In the genomic region with DNA sequence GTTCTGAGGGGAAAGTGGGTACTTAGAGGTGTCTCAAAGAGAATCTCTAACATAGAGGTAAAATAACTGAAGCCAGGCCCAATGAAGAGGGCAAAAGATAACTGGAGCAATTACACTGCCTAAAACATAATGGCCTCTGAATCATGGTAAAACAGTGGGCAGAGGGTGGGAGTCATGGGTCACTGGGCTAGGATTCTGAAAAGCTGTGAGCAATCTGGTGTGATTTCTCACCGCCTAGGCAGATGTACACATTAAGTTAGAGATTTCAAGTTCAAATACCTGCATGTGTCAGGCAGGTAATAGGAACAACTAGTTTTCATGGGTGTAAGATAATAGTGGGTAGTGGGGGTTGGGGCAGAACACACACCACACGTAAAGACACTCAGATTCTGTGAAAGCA, we compare ENCODE assay signal across 33 cellular contexts.
"Had no signal": no experiment of that assay in that cellular context is flagged by ENCODE, and none has a peak within 500 bp of the region (broad histone marks: within the 10 kb centered on the region; RNA-seq: fewer than 3 reads in every experiment).

No MANE protein-coding gene starts in this region.

- H3K4me3 ChIP-seq: adrenal gland, body of pancreas, breast epithelium, cardiac muscle cell, colonic mucosa had no signal

- H3K27ac Mint-ChIP-seq: activated CD4-positive, alpha-beta memory T cell treated with anti-CD3 and anti-CD28 coated beads for 36 hours; activated CD4-positive, alpha-beta T cell treated with anti-CD3 and anti-CD28 coated beads for 36 hours; activated CD4-positive, alpha-beta T cell treated with anti-CD3 and anti-CD28 coated beads, Interleukin-2, amount 10 ng/mL, durations not matched to agents 24 days and 14 days; activated CD8-positive, alpha-beta memory T cell treated with anti-CD3 and anti-CD28 coated beads, Interleukin-2, amount 10 ng/mL, durations not matched to agents 7 days and 5 days; activated CD8-positive, alpha-beta T cell treated with anti-CD3 and anti-CD28 coated beads, Interleukin-2, amount 10 ng/mL, durations not matched to agents 7 days and 5 days; activated naive CD4-positive, alpha-beta T cell treated with anti-CD3 and anti-CD28 coated beads for 36 hours; activated naive CD4-positive, alpha-beta T cell treated with anti-CD3 and anti-CD28 coated beads, Interleukin-2, amount 50 U/mL, for 24 hours; activated naive CD8-positive, alpha-beta T cell treated with anti-CD3 and anti-CD28 coated beads for 36 hours; activated naive CD8-positive, alpha-beta T cell treated with anti-CD3 and anti-CD28 coated beads, Interleukin-2, amount 50 U/mL, for 24 hours; activated T-cell treated with anti-CD3 and anti-CD28 coated beads, Interleukin-2, amount 50 U/mL, for 24 hours; activated T-helper 2 cell treated with anti-CD3 and anti-CD28 coated beads, Interferon-gamma antibody, Interleukin-2, Interleukin-4, amounts not matched to agents 10 μg/mL and 5 μg/mL and 100 μg/mL, durations not matched to agents 14 hours and 24 hours and 36 hours; T-cell; T-helper 1 cell treated with Interleukin-12 subunit alpha and Interleukin-12 subunit beta and Interleukin-4 antibody, amounts not matched to agents 30 μg/mL and 1 μg/mL, for 36 hours had no signal

- H3K9me3 ChIP-seq: adrenal gland, body of pancreas, breast epithelium, colonic mucosa had no signal

- H3K4me1 ChIP-seq: adrenal gland, body of pancreas, breast epithelium, colonic mucosa had no signal

- H3K36me3 Mint-ChIP-seq: activated CD4-positive, alpha-beta memory T cell treated with anti-CD3 and anti-CD28 coated beads for 36 hours; activated CD8-positive, alpha-beta memory T cell treated with anti-CD3 and anti-CD28 coated beads, Interleukin-2, amount 10 ng/mL, durations not matched to agents 7 days and 5 days; T-cell had no signal

- H3K4me3 Mint-ChIP-seq: activated CD4-positive, alpha-beta memory T cell treated with anti-CD3 and anti-CD28 coated beads for 36 hours; activated CD4-positive, alpha-beta T cell treated with anti-CD3 and anti-CD28 coated beads for 36 hours; activated CD4-positive, alpha-beta T cell treated with anti-CD3 and anti-CD28 coated beads, Interleukin-2, amount 10 ng/mL, durations not matched to agents 24 days and 14 days; activated CD8-positive, alpha-beta memory T cell treated with anti-CD3 and anti-CD28 coated beads, Interleukin-2, amount 10 ng/mL, durations not matched to agents 7 days and 5 days; activated CD8-positive, alpha-beta T cell treated with anti-CD3 and anti-CD28 coated beads, Interleukin-2, amount 10 ng/mL, durations not matched to agents 7 days and 5 days; activated naive CD4-positive, alpha-beta T cell treated with anti-CD3 and anti-CD28 coated beads for 36 hours; activated naive CD4-positive, alpha-beta T cell treated with anti-CD3 and anti-CD28 coated beads, Interleukin-2, amount 50 U/mL, for 24 hours; activated naive CD8-positive, alpha-beta T cell treated with anti-CD3 and anti-CD28 coated beads for 36 hours; activated naive CD8-positive, alpha-beta T cell treated with anti-CD3 and anti-CD28 coated beads, Interleukin-2, amount 50 U/mL, for 24 hours; activated T-cell treated with anti-CD3 and anti-CD28 coated beads, Interleukin-2, amount 50 U/mL, for 24 hours; T-cell; T-helper 1 cell treated with Interleukin-12 subunit alpha and Interleukin-12 subunit beta and Interleukin-4 antibody, amounts not matched to agents 30 μg/mL and 1 μg/mL, for 36 hours had no signal

- H3K9me3 Mint-ChIP-seq: activated CD4-positive, alpha-beta memory T cell treated with anti-CD3 and anti-CD28 coated beads for 36 hours; activated CD4-positive, alpha-beta T cell treated with anti-CD3 and anti-CD28 coated beads, Interleukin-2, amount 10 ng/mL, durations not matched to agents 24 days and 14 days; activated naive CD4-positive, alpha-beta T cell treated with anti-CD3 and anti-CD28 coated beads for 36 hours; activated naive CD4-positive, alpha-beta T cell treated with anti-CD3 and anti-CD28 coated beads, Interleukin-2, amount 50 U/mL, for 24 hours; activated naive CD8-positive, alpha-beta T cell treated with anti-CD3 and anti-CD28 coated beads for 36 hours; activated naive CD8-positive, alpha-beta T cell treated with anti-CD3 and anti-CD28 coated beads, Interleukin-2, amount 50 U/mL, for 24 hours; activated T-cell treated with anti-CD3 and anti-CD28 coated beads, Interleukin-2, amount 50 U/mL, for 24 hours; activated T-helper 2 cell treated with anti-CD3 and anti-CD28 coated beads, Interferon-gamma antibody, Interleukin-2, Interleukin-4, amounts not matched to agents 10 μg/mL and 5 μg/mL and 100 μg/mL, durations not matched to agents 14 hours and 24 hours and 36 hours; T-cell; T-helper 1 cell treated with Interleukin-12 subunit alpha and Interleukin-12 subunit beta and Interleukin-4 antibody, amounts not matched to agents 30 μg/mL and 1 μg/mL, for 36 hours had no signal

- FAIRE-seq: endometrium, endothelial cell of umbilical vein, frontal cortex had no signal

- H3K4me1 Mint-ChIP-seq: activated naive CD8-positive, alpha-beta T cell treated with anti-CD3 and anti-CD28 coated beads for 36 hours had no signal

- ATAC-seq: activated CD4-positive, alpha-beta T cell treated with anti-CD3 and anti-CD28 coated beads for 36 hours; activated CD8-positive, alpha-beta memory T cell treated with anti-CD3 and anti-CD28 coated beads, Interleukin-2, amount 10 ng/mL, durations not matched to agents 7 days and 5 days; activated CD8-positive, alpha-beta T cell treated with anti-CD3 and anti-CD28 coated beads, Interleukin-2, amount 10 ng/mL, durations not matched to agents 7 days and 5 days; activated naive CD8-positive, alpha-beta T cell treated with anti-CD3 and anti-CD28 coated beads, Interleukin-2, amount 50 U/mL, for 24 hours; body of pancreas; T-cell had no signal

- H3K36me3 ChIP-seq: adrenal gland, breast epithelium, cardiac muscle cell, colonic mucosa had no signal

- DNase-seq: activated CD4-positive, alpha-beta memory T cell treated with anti-CD3 and anti-CD28 coated beads for 36 hours; activated CD4-positive, alpha-beta T cell treated with anti-CD3 and anti-CD28 coated beads for 36 hours; activated CD4-positive, CD25-positive, alpha-beta regulatory T cell; activated CD4-positive, CD25-positive, alpha-beta regulatory T cell treated with anti-CD3 and anti-CD28 coated beads, Interleukin-2, amount 50 U/mL, for 72 hours; activated CD8-positive, alpha-beta memory T cell treated with anti-CD3 and anti-CD28 coated beads, Interleukin-2, amount 10 ng/mL, durations not matched to agents 7 days and 5 days; activated CD8-positive, alpha-beta memory T cell treated with anti-CD3 and anti-CD28 coated beads, Interleukin-2, amount 50 U/mL, for 4 hours; activated CD8-positive, alpha-beta T cell treated with anti-CD3 and anti-CD28 coated beads, Interleukin-2, amount 10 ng/mL, durations not matched to agents 7 days and 5 days; activated effector memory CD4-positive, alpha-beta T cell treated with anti-CD3 and anti-CD28 coated beads, Interleukin-2, amount 50 U/mL, for 16 hours; activated naive CD4-positive, alpha-beta T cell treated with anti-CD3 and anti-CD28 coated beads for 36 hours; activated naive CD8-positive, alpha-beta T cell treated with anti-CD3 and anti-CD28 coated beads for 36 hours; activated naive CD8-positive, alpha-beta T cell treated with anti-CD3 and anti-CD28 coated beads, Interleukin-2, amount 50 U/mL, for 24 hours; activated T-cell treated with anti-CD3 and anti-CD28 coated beads, Interleukin-2, amount 50 U/mL, for 24 hours; adrenal gland; amygdala; aorta; body of pancreas; central memory CD4-positive, alpha-beta T cell; cerebellar nuclear complex; colonic mucosa; effector CD8-positive, alpha-beta T cell; foreskin fibroblast; head of caudate nucleus; T-cell had no signal

- H3K27me3 ChIP-seq: adrenal gland, body of pancreas, breast epithelium, cardiac muscle cell, colonic mucosa had no signal

- H3K27ac ChIP-seq: adrenal gland, body of pancreas, breast epithelium, cardiac muscle cell, colonic mucosa, epithelial cell of prostate had no signal
